In genomic region chr5:140673187-140673976, GRCh38 we compare ENCODE assay signal across 14 cellular contexts. TPM values are rescaled to one million over a fixed set of nuclear protein-coding genes. Genes with fewer than 3 reads are reported as not detected.
DNase-seq lines count a peak whose midpoint lies in the region; ATAC-seq, FAIRE-seq and TF ChIP-seq lines count a peak whose summit lies in the region.
"Had no signal": no experiment of that assay in that cellular context is flagged by ENCODE, and none has a peak within 500 bp of the region (broad histone marks: within the 10 kb centered on the region; RNA-seq: fewer than 3 reads in every experiment).

Gene DND1 (minus strand): TSS chr5:140673576. CDS start chr5:140673542, 34 bp downstream.

- H3K36me3 Mint-ChIP-seq in IgD-negative memory B cell = peaks cover 8% of the 10 kb centered on the region

- WGBS in esophagus muscularis mucosa = 86% methylated on average over 38 of the region's 45 CpGs
- WGBS in sigmoid colon, 2 donors = 93 to 94% methylated on average over 45 of the region's 45 CpGs

- H3K4me1 Mint-ChIP-seq in IgD-negative memory B cell = peaks cover under 1 to 4% (median 1%) of the 10 kb centered on the region in 3 donors

- ATAC-seq in left colon = no peak

- H3K27me3 ChIP-seq in esophagus muscularis mucosa = no peaks in the 10 kb centered on the region
- H3K27me3 ChIP-seq in sigmoid colon = no peaks in the 10 kb centered on the region

- H3K27me3 Mint-ChIP-seq in IgD-negative memory B cell = no peaks in the 10 kb centered on the region

- H3K9me3 ChIP-seq in esophagus muscularis mucosa (no peaks in the 10 kb centered on the region), sigmoid colon (no peaks in the 10 kb centered on the region)

- H3K4me3 ChIP-seq in esophagus muscularis mucosa (peak within 1 kb of the TSS; percentile 26 to 37 (median 31)), sigmoid colon (peak within 1 kb of the TSS in 3 of 4 donors; percentile 19 to 22 (median 20))

- H3K9me3 Mint-ChIP-seq in IgD-negative memory B cell = no peaks in the 10 kb centered on the region

- TF ChIP-seq EP300 in esophagus muscularis mucosa (IDR thresholded peaks at IDR 0.05) = no peak
- no peak for TF ChIP-seq EP300 in sigmoid colon (IDR thresholded peaks at IDR 0.05)

- no peak for DNase-seq in GM12891 (ENCODE audit: insufficient read length, low spot score)
- no peak for DNase-seq in esophagus muscularis mucosa (ENCODE audit: extremely low spot score)
- DNase-seq in sigmoid colon = no peak
- no peak for DNase-seq in left colon
- DNase-seq in NCI-H226 = no peak
- no peak for DNase-seq in A172 (ENCODE audit: low spot score)
- no peak for DNase-seq in NCI-H2227 (lab: John Stamatoyannopoulos, UW; ENCODE audit: unreplicated experiment)
- DNase-seq: activated gamma-delta T cell treated with Interleukin-2 at 50 U/mL for 16 hours, NCI-H1930 had no signal

- peaks cover 61 to 99% (median 90%) of the 10 kb centered on the region in 4 donors for H3K36me3 ChIP-seq in esophagus muscularis mucosa
- H3K36me3 ChIP-seq in sigmoid colon = peaks cover 32 to 81% (median 49%) of the 10 kb centered on the region in 4 donors

- peaks cover 0 to 11% (median 10%) of the 10 kb centered on the region in 4 donors for H3K4me1 ChIP-seq in esophagus muscularis mucosa
- peaks cover 0 to 7% (median 2%) of the 10 kb centered on the region in 4 donors for H3K4me1 ChIP-seq in sigmoid colon

- peak within 1 kb of the TSS; percentile 53 to 76 (median 58) for H3K27ac Mint-ChIP-seq in IgD-negative memory B cell

- no peak for FAIRE-seq in GM12891 (lab: Jason Lieb, UNC)
- FAIRE-seq: bronchial epithelial cell, endometrium, GM18507 had no signal

- peak; percentile 36 for TF ChIP-seq POLR2A in GM12891 (IDR thresholded peaks at IDR 0.05; ENCODE audit: low read depth, low read length)
- no peak for TF ChIP-seq POLR2A in esophagus muscularis mucosa (IDR thresholded peaks at IDR 0.05; ENCODE audit: low read depth)
- no peak for TF ChIP-seq POLR2A in sigmoid colon (IDR thresholded peaks at IDR 0.05)

- intact Hi-C loops in esophagus muscularis mucosa (cut with DNase I) (no loop called here), sigmoid colon (cut with DNase I) (no loop called here), left colon (cut with DNase I, micrococcal nuclease) (no loop called here)

- no peak for TF ChIP-seq CTCF in esophagus muscularis mucosa (IDR thresholded peaks at IDR 0.05)
- no peak for TF ChIP-seq CTCF in sigmoid colon (IDR thresholded peaks at IDR 0.05)

- no peak within 1 kb of the TSS for H3K27ac ChIP-seq in esophagus muscularis mucosa (replicated peaks in 1 of 4)
- no peak within 1 kb of the TSS for H3K27ac ChIP-seq in sigmoid colon
- H3K27ac ChIP-seq: C4-2B had no signal

- H3K4me3 Mint-ChIP-seq in IgD-negative memory B cell = no peak within 1 kb of the TSS

TF ChIP-seq in GM12891, 5 proteins besides CTCF, POLR2A, EP300 and RAD21:
- TF ChIP-seq POLR2AphosphoS5 (IDR thresholded peaks at IDR 0.05; ENCODE audit: low read depth, low read length) = peak; percentile 58
- TF ChIP-seq TAF1 (IDR thresholded peaks at IDR 0.05; ENCODE audit: low read depth, low read length) = no peak
- no peak for TF ChIP-seq PAX5 (IDR thresholded peaks at IDR 0.05; ENCODE audit: insufficient read depth, low read length, severe bottlenecking)
- no peak for TF ChIP-seq POU2F2 (IDR thresholded peaks at IDR 0.05; ENCODE audit: low read depth, low read length)
- TF ChIP-seq SPI1 (IDR thresholded peaks at IDR 0.05; ENCODE audit: low read depth, low read length) = no peak

RNA-seq across cellular contexts. Expression of gene DND1, which starts in this region (rescaled TPM):
- 0.17 TPM for polyA plus RNA-seq in GM12891 (2012; ENCODE audit: low read depth, missing spikeins)
- polyA plus RNA-seq in IgD-negative memory B cell = not detected
- total RNA-seq in esophagus muscularis mucosa = under 1 TPM in 3 of 4 donors, not detected in 1; 0.46 to 0.83 (median 0.66) TPM
- total RNA-seq in sigmoid colon = under 1 TPM in 2 of 4 donors, not detected in 2; 0.36 to 0.95 TPM
- 1 to 10 TPM in 1 of 3 donors, under 1 TPM in 2; 0.60 to 2.4 (median 0.69) TPM for polyA plus RNA-seq in sigmoid colon
- 1 to 10 TPM in 1 of 2 donors, under 1 TPM in 1; 0.78 to 1.0 TPM for total RNA-seq in left colon
- 1.5 TPM in 1 of 2 replicates, not detected in the other for total RNA-seq in A172 (2014; rRNA removed; shearing (Covaris generic))
